Comparison of ENCODE assay signal across 20 cellular contexts in the genomic region with DNA sequence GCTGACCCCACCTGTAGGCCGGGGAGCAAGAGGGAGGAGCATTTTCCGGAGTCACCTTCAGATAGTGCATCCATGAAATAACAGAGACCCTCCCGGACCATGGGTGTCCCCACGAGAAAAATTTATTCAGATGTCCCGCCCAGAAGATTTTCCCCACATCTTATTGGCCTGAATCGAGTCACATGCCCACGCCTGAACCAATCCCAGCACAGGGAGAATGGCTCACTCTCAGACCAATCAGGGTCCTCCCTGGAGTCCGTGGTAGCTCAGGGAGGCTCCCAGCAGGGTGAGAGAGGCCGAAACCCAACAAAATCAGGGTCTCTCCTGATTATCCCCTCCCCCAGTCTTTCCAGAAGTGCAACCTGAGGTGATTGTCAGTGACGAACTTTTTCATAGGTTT. TPM values are rescaled to one million over a fixed set of nuclear protein-coding genes. Genes with fewer than 3 reads are reported as not detected.
DNase-seq lines count a peak whose midpoint lies in the region; ATAC-seq and TF ChIP-seq lines count a peak whose summit lies in the region.
"Had no signal": no experiment of that assay in that cellular context is flagged by ENCODE, and none has a peak within 500 bp of the region (broad histone marks: within the 10 kb centered on the region; RNA-seq: fewer than 3 reads in every experiment).

No MANE protein-coding gene starts in this region.

- H3K4me3 Mint-ChIP-seq in activated CD4-positive, alpha-beta T cell treated with anti-CD3 and anti-CD28 coated beads for 36 hours = no peak overlapping the region
- H3K4me3 Mint-ChIP-seq in activated CD4-positive, alpha-beta T cell treated with anti-CD3 and anti-CD28 coated beads, Interleukin-2, amount 10 ng/mL, durations not matched to agents 7 days and 5 days = no peak overlapping the region
- no peak overlapping the region for H3K4me3 Mint-ChIP-seq in WTC11
- H3K4me3 Mint-ChIP-seq: CD8-positive, alpha-beta T cell; GM23338; HFFc6; T-helper 17 cell had no signal

- DNase-seq in activated CD4-positive, alpha-beta T cell treated with anti-CD3 and anti-CD28 coated beads for 36 hours = no peak
- DNase-seq in activated CD4-positive, alpha-beta T cell treated with anti-CD3 and anti-CD28 coated beads, Interleukin-2, amount 10 ng/mL, durations not matched to agents 7 days and 5 days = no peak
- no peak for DNase-seq in WTC11 (ENCODE audit: low spot score)
- DNase-seq in iPS-NIHi11 (ENCODE audit: low spot score) = peak; percentile 71
- no peak for DNase-seq in upper lobe of right lung
- DNase-seq in NCI-H146 treated with DMSO at 0.1 percent for 48 hours (lab: John Stamatoyannopoulos, UW; ENCODE audit: unreplicated experiment) = no peak
- DNase-seq in NCI-H187 (lab: John Stamatoyannopoulos, UW) = no peak
- DNase-seq: 8988T; CD8-positive, alpha-beta T cell; DMS79; HFFc6; MM.1S; NCI-H1930; NCI-H2171; NCI-H446 treated with DMSO at 0.1 percent for 48 hours; NCI-H774; SHP77; T-helper 17 cell had no signal

- H3K27me3 Mint-ChIP-seq in activated CD4-positive, alpha-beta T cell treated with anti-CD3 and anti-CD28 coated beads for 36 hours = peaks cover 1% of the 10 kb centered on the region
- H3K27me3 Mint-ChIP-seq in activated CD4-positive, alpha-beta T cell treated with anti-CD3 and anti-CD28 coated beads, Interleukin-2, amount 10 ng/mL, durations not matched to agents 7 days and 5 days = peaks cover 12% of the 10 kb centered on the region
- no peaks in the 10 kb centered on the region for H3K27me3 Mint-ChIP-seq in WTC11 (ENCODE audit: low read depth)
- H3K27me3 Mint-ChIP-seq: T-helper 17 cell had no signal

- H3K4me1 Mint-ChIP-seq in activated CD4-positive, alpha-beta T cell treated with anti-CD3 and anti-CD28 coated beads for 36 hours = peaks cover 4% of the 10 kb centered on the region
- peaks cover 3% of the 10 kb centered on the region for H3K4me1 Mint-ChIP-seq in activated CD4-positive, alpha-beta T cell treated with anti-CD3 and anti-CD28 coated beads, Interleukin-2, amount 10 ng/mL, durations not matched to agents 7 days and 5 days
- 0 out of 2 replicates have a peak, but pooled peaks cover 5% of the 10 kb centered on the region for H3K4me1 Mint-ChIP-seq in WTC11

- no peaks in the 10 kb centered on the region for H3K4me1 ChIP-seq in upper lobe of right lung

- no peak for TF ChIP-seq CTCF in WTC11 (IDR thresholded peaks at IDR 0.05)
- no peak for TF ChIP-seq CTCF in upper lobe of right lung (IDR thresholded peaks at IDR 0.05)

- no peaks in the 10 kb centered on the region for H3K27me3 ChIP-seq in upper lobe of right lung

- H3K27ac ChIP-seq in upper lobe of right lung = no peak overlapping the region

- ATAC-seq in activated CD4-positive, alpha-beta T cell treated with anti-CD3 and anti-CD28 coated beads for 36 hours = peak; percentile 47
- ATAC-seq in WTC11 (peak; percentile 69), upper lobe of right lung (no peak), HG03432 (IDR thresholded peaks at IDR 0.05; ENCODE audit: unreplicated experiment) (no peak)
- ATAC-seq: CD8-positive, alpha-beta T cell; GM23338; T-helper 17 cell had no signal

- CTCF ChIA-PET in activated CD4-positive, alpha-beta T cell treated with anti-CD3 and anti-CD28 coated beads for 36 hours (lab: Charles Lee) = no interaction called here
- CTCF ChIA-PET in activated CD4-positive, alpha-beta T cell treated with anti-CD3 and anti-CD28 coated beads, Interleukin-2, amount 10 ng/mL, durations not matched to agents 7 days and 5 days (lab: Charles Lee) = no interaction called here
- CTCF ChIA-PET in WTC11 (lab: Charles Lee) = no interaction called here

- H3K9me3 Mint-ChIP-seq in activated CD4-positive, alpha-beta T cell treated with anti-CD3 and anti-CD28 coated beads for 36 hours (ENCODE audit: low read depth) = no peaks in the 10 kb centered on the region
- H3K9me3 Mint-ChIP-seq in activated CD4-positive, alpha-beta T cell treated with anti-CD3 and anti-CD28 coated beads, Interleukin-2, amount 10 ng/mL, durations not matched to agents 7 days and 5 days = peaks cover 2% of the 10 kb centered on the region
- H3K9me3 Mint-ChIP-seq in WTC11 = peaks cover 6% of the 10 kb centered on the region; the same call in 1 of the 2 replicates

- no peak overlapping the region for H3K4me3 ChIP-seq in upper lobe of right lung
- H3K4me3 ChIP-seq: GM23338 had no signal

- no peaks in the 10 kb centered on the region for H3K9me3 ChIP-seq in upper lobe of right lung

- POLR2A ChIA-PET in activated CD4-positive, alpha-beta T cell treated with anti-CD3 and anti-CD28 coated beads for 36 hours (lab: Charles Lee) = no interaction called here
- POLR2A ChIA-PET in activated CD4-positive, alpha-beta T cell treated with anti-CD3 and anti-CD28 coated beads, Interleukin-2, amount 10 ng/mL, durations not matched to agents 7 days and 5 days (lab: Charles Lee) = no interaction called here
- POLR2A ChIA-PET in WTC11 (lab: Charles Lee) = interaction anchor here (0.6 kb wide), 1 partner anchor 169 kb away, joined by 4 read pairs; no protein-coding TSS in a partner anchor

- H3K36me3 Mint-ChIP-seq in activated CD4-positive, alpha-beta T cell treated with anti-CD3 and anti-CD28 coated beads for 36 hours (ENCODE audit: low read depth) = no peaks in the 10 kb centered on the region
- no peaks in the 10 kb centered on the region for H3K36me3 Mint-ChIP-seq in activated CD4-positive, alpha-beta T cell treated with anti-CD3 and anti-CD28 coated beads, Interleukin-2, amount 10 ng/mL, durations not matched to agents 7 days and 5 days (ENCODE audit: low read depth)
- no peaks in the 10 kb centered on the region for H3K36me3 Mint-ChIP-seq in WTC11
- H3K36me3 Mint-ChIP-seq: CD8-positive, alpha-beta T cell had no signal

- no peak overlapping the region for H3K27ac Mint-ChIP-seq in activated CD4-positive, alpha-beta T cell treated with anti-CD3 and anti-CD28 coated beads for 36 hours
- no peak overlapping the region for H3K27ac Mint-ChIP-seq in activated CD4-positive, alpha-beta T cell treated with anti-CD3 and anti-CD28 coated beads, Interleukin-2, amount 10 ng/mL, durations not matched to agents 7 days and 5 days
- no peak overlapping the region for H3K27ac Mint-ChIP-seq in WTC11
- H3K27ac Mint-ChIP-seq: CD8-positive, alpha-beta T cell; GM23338; HFFc6; T-helper 17 cell had no signal

- intact Hi-C loops in activated CD4-positive, alpha-beta T cell treated with anti-CD3 and anti-CD28 coated beads for 36 hours (cut with DNase I, micrococcal nuclease) = no loop called here
- intact Hi-C loops in upper lobe of right lung (cut with DNase I) = no loop called here

- H3K36me3 ChIP-seq in upper lobe of right lung = no peaks in the 10 kb centered on the region

TF ChIP-seq in WTC11, 78 proteins besides CTCF, POLR2A, EP300 and RAD21:
- TF ChIP-seq SMAD4 (CRISPR knock-in tag; IDR thresholded peaks at IDR 0.05) = no peak
- peak; percentile 65 for TF ChIP-seq NFYB (CRISPR knock-in tag; conservative IDR thresholded peaks at IDR 0.05; ENCODE audit: low read depth)
- peak; percentile 84 for TF ChIP-seq USF2 (CRISPR knock-in tag; IDR thresholded peaks at IDR 0.05)
- TF ChIP-seq USF1 (CRISPR knock-in tag; IDR thresholded peaks at IDR 0.05) = peak; percentile 77
- TF ChIP-seq, protein P1, sequence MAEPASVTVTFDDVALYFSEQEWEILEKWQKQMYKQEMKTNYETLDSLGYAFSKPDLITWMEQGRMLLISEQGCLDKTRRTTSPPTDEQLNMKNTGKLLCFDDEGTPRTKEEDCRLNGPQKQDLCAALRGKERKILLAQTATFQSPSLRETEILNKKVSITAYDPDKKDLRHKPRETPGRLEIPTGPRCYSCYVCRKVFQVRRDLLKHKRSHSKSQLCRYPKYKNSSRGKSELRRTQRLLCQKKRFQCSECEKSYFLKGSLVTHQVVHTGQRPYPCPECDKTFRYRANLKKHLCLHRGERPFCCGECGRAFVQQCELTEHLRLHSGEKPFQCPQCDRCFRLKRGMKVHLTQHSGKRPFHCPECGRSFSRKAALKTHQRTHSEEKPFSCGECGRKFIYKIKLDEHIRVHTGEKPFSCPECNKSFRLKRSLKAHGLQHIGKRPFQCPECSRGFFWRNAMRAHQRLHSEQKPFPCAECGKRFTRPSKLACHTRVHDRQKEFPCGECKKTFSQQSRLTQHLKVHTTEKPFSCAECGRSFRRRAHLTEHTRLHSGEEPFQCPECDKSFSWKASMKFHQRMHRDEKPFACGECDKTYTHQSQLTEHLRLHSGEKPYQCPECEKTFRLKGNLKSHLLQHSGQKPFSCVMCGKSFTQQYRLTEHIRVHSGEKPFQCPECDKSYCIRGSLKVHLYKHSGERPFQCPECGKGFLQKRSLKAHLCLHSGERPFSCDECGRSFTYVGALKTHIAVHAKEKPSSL (CRISPR knock-in tag; conservative IDR thresholded peaks at IDR 0.05) = no peak
TF ChIP-seq in WTC11: peak in this region for 3.

RNA-seq across cellular contexts. Expression of gene NCOR2, which starts 16.4 kb away (rescaled TPM):
- 100 to 1,000 TPM; 103 to 115 TPM for total RNA-seq in activated CD4-positive, alpha-beta T cell treated with anti-CD3 and anti-CD28 coated beads for 36 hours
- 100 to 1,000 TPM in 1 of 2 experiments, 10 to 100 TPM in 1; 96.4 to 102 TPM for total RNA-seq in activated CD4-positive, alpha-beta T cell treated with anti-CD3 and anti-CD28 coated beads, Interleukin-2, amount 10 ng/mL, durations not matched to agents 7 days and 5 days
- 283 to 326 TPM (median 304 TPM) in 3 replicates for total RNA-seq in WTC11 (2021)
- 336 TPM for total RNA-seq in upper lobe of right lung

Comparison
In these comparisons a context has a peak if more than half of its experiments do, and no peak if none do; other contexts are left out.
1. ATAC-seq: peak in activated CD4-positive, alpha-beta T cell treated with anti-CD3 and anti-CD28 coated beads for 36 hours (single experiment) and WTC11 (single experiment); none in upper lobe of right lung (single experiment) and HG03432 (single experiment).